In genomic region chr7:92025260-92025659, GRCh38 we compare ENCODE assay signal across 14 cellular contexts.
A peak's percentile ranks its signal among the peaks of the same experiment; 100 is the strongest.
DNase-seq lines count a peak whose midpoint lies in the region; ATAC-seq and TF ChIP-seq lines count a peak whose summit lies in the region.
"Had no signal": no experiment of that assay in that cellular context is flagged by ENCODE, and none has a peak within 500 bp of the region (broad histone marks: within the 10 kb centered on the region; RNA-seq: fewer than 3 reads in every experiment).

No MANE protein-coding gene starts in this region.

- H3K4me1 ChIP-seq in Panc1 (ENCODE audit: control insufficient read depth, insufficient read depth, low read length): no peaks in the 10 kb centered on the region
- no peaks in the 10 kb centered on the region for H3K4me1 ChIP-seq in endodermal cell (ENCODE audit: control insufficient read depth, insufficient read depth, low read length)
- peaks cover 0 to 4% of the 10 kb centered on the region in 2 donors for H3K4me1 ChIP-seq in muscle layer of duodenum (ENCODE audit: control insufficient read depth in 1 of 2, insufficient read depth in 2 of 2, low read length in 2 of 2)
- H3K4me1 ChIP-seq: parathyroid adenoma had no signal

- H3K36me3 ChIP-seq in Panc1 (ENCODE audit: control insufficient read depth, insufficient read depth, low read length) (no peaks in the 10 kb centered on the region; the same call in 1 of the 2 replicates), endodermal cell (ENCODE audit: control insufficient read depth, insufficient read depth, low read length) (peaks cover 77% of the 10 kb centered on the region), muscle layer of duodenum (ENCODE audit: control insufficient read depth in 1 of 2, insufficient read depth in 2 of 2, low read length in 2 of 2) (peaks cover 14 to 18% of the 10 kb centered on the region in 2 donors)

- H3K9me3 ChIP-seq in Panc1 (ENCODE audit: control insufficient read depth, insufficient read depth, low read depth, low read length): 0 out of 2 replicates have a peak, but pooled peaks cover 3% of the 10 kb centered on the region
- H3K9me3 ChIP-seq in endodermal cell (ENCODE audit: control insufficient read depth, low read length): peaks cover 58% of the 10 kb centered on the region
- H3K9me3 ChIP-seq in muscle layer of duodenum (ENCODE audit: control insufficient read depth in 1 of 2, low read length in 2 of 2): no peaks in the 10 kb centered on the region

- WGBS in endodermal cell (ENCODE audit: insufficient coverage in 1 of 2, insufficient read length in 1 of 2), 2 experiments: 80 to 95% methylated on average over 1 to 2 of the region's 3 CpGs

- no peaks in the 10 kb centered on the region for H3K27me3 ChIP-seq in Panc1 (ENCODE audit: control insufficient read depth, insufficient read depth, low read length)
- no peaks in the 10 kb centered on the region for H3K27me3 ChIP-seq in endodermal cell (ENCODE audit: control insufficient read depth, insufficient read depth, low read length, poor library complexity, severe bottlenecking)
- no peaks in the 10 kb centered on the region for H3K27me3 ChIP-seq in muscle layer of duodenum (ENCODE audit: low read depth, low read length)

- H3K27ac ChIP-seq in Panc1 (ENCODE audit: low read length) (no peak overlapping the region), endodermal cell (ENCODE audit: low read depth, low read length) (no peak overlapping the region), muscle layer of duodenum (ENCODE audit: low read length) (peak overlapping the region; percentile 42)
- H3K27ac ChIP-seq: C4-2B, parathyroid adenoma had no signal

- no peaks in the 10 kb centered on the region for H3K4me1 Mint-ChIP-seq in endodermal cell

- no TSS peak for BruUV-seq in Panc1 (replicated peaks; lab: Mats Ljungman, UMichigan)

- H3K9ac ChIP-seq in endodermal cell (ENCODE audit: extremely low read depth, low read length, poor library complexity, severe bottlenecking): no peak overlapping the region
- H3K9ac ChIP-seq: parathyroid adenoma had no signal

- POLR2A ChIA-PET in Panc1 (lab: Charles Lee): interaction anchor here (0.6 kb wide), 1 partner anchor 395 kb away, joined by 4 read pairs; no protein-coding TSS in a partner anchor

- ATAC-seq in Panc1: no peak
- ATAC-seq in HG02840 (IDR thresholded peaks at IDR 0.05; ENCODE audit: low FRiP score, unreplicated experiment): no peak
- ATAC-seq: activated CD4-positive, CD25-positive, alpha-beta regulatory T cell treated with anti-CD3 and anti-CD28 coated beads, Interleukin-2, amount 50 U/mL, for 24 hours; effector memory CD8-positive, alpha-beta T cell had no signal

- H3K4me3 ChIP-seq in AG10803 (ENCODE audit: low read length): no peak overlapping the region
- H3K4me3 ChIP-seq in Panc1 (ENCODE audit: low read depth in 2 of 2, low read length in 2 of 2): no peak overlapping the region
- peak overlapping the region; percentile 42 for H3K4me3 ChIP-seq in endodermal cell (ENCODE audit: low read length)
- no peak overlapping the region for H3K4me3 ChIP-seq in muscle layer of duodenum (ENCODE audit: low read depth in 1 of 2, low read length in 2 of 2)

- no peaks in the 10 kb centered on the region for H3K27me3 Mint-ChIP-seq in endodermal cell (ENCODE audit: insufficient read depth)
- H3K27me3 Mint-ChIP-seq: effector memory CD8-positive, alpha-beta T cell had no signal

- peak; percentile 80 for DNase-seq in AG10803 (ENCODE audit: low read depth)
- peak; percentile 38 for DNase-seq in Panc1 (ENCODE audit: low read depth, low spot score)
- DNase-seq in endodermal cell: no peak
- DNase-seq in activated effector memory CD4-positive, alpha-beta T cell treated with anti-CD3 and anti-CD28 coated beads, Interleukin-2, amount 50 U/mL, for 16 hours: no peak
- DNase-seq in GM13976 (ENCODE audit: low spot score): no peak
- no peak for DNase-seq in NOMO-1 treated with dmso at 0.1 percent for 144 hours (lab: John Stamatoyannopoulos, UW; ENCODE audit: unreplicated experiment)
- DNase-seq: effector memory CD8-positive, alpha-beta T cell; NCI-H2081 treated with DMSO at 0.1 percent for 48 hours; SW 1271 had no signal

- in situ Hi-C loops in Panc1 (cut with HindIII; ENCODE audit: low pct_unique_long_range_greater_than_20kb, low sequenced_read_pairs): no loop called here
- in situ Hi-C loops in GM13976 (cut with MboI; ENCODE audit: low sequenced_read_pairs, unreplicated experiment): no loop called here

- no peak overlapping the region for H3K27ac Mint-ChIP-seq in endodermal cell
- H3K27ac Mint-ChIP-seq: effector memory CD8-positive, alpha-beta T cell had no signal

- CTCF ChIA-PET in Panc1 (lab: Charles Lee): no interaction called here

- H3K36me3 Mint-ChIP-seq in endodermal cell (ENCODE audit: low read depth): peaks cover 69% of the 10 kb centered on the region

- H3K4me3 Mint-ChIP-seq in endodermal cell: no peak overlapping the region
- H3K4me3 Mint-ChIP-seq: effector memory CD8-positive, alpha-beta T cell had no signal

- intact Hi-C loops in Panc1 (cut with micrococcal nuclease; ENCODE audit: unreplicated experiment): no loop called here

- H3K9me3 Mint-ChIP-seq in endodermal cell: peaks cover 38% of the 10 kb centered on the region
- H3K9me3 Mint-ChIP-seq: effector memory CD8-positive, alpha-beta T cell had no signal

- TF ChIP-seq CTCF in AG10803 (conservative IDR thresholded peaks at IDR 0.05; ENCODE audit: low read length) (no peak), Panc1 (IDR thresholded peaks at IDR 0.05) (no peak), endodermal cell (conservative IDR thresholded peaks at IDR 0.05) (no peak), GM13976 (IDR thresholded peaks at IDR 0.05; ENCODE audit: borderline replicate concordance, control extremely low read depth, extremely low read depth, insufficient read depth, missing control alignments) (no peak)

Comparison
In these comparisons a context has a peak if more than half of its experiments do, and no peak if none do; other contexts are left out.
1. DNase-seq: peak in AG10803 (single experiment) and Panc1 (single experiment); none in endodermal cell (single experiment), activated effector memory CD4-positive, alpha-beta T cell treated with anti-CD3 and anti-CD28 coated beads, Interleukin-2, amount 50 U/mL, for 16 hours (single experiment), GM13976 (single experiment) and NOMO-1 treated with dmso at 0.1 percent for 144 hours (single experiment).